ENCODE assay signal across 8 cellular contexts in the genomic region with DNA sequence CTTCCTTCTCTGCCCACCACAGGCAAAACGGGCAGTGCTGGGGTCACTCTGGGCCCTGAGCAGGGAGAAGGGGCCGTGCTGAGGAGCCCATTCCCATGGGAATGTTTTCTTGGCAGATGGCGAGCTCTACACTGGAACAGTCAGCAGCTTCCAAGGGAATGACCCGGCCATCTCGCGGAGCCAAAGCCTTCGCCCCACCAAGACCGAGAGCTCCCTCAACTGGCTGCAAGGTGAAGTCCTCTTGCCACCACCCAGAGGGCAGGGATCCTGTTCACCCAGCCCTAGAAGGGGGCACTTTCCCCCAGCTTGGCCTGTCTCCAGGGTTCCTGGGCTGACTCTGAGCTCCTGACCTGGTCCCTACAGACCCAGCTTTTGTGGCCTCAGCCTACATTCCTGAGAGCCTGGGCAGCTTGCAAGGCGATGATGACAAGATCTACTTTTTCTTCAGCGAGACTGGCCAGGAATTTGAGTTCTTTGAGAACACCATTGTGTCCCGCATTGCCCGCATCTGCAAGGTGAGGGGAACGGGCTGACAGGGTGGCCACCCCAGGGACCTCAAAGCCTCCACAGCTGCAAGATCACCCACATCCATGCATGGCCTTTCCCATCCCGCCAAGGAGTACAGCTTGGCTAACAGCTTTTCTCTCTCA. TPM values are rescaled to one million over a fixed set of nuclear protein-coding genes. Genes with fewer than 3 reads are reported as not detected.
DNase-seq lines count a peak whose midpoint lies in the region; ATAC-seq, FAIRE-seq and TF ChIP-seq lines count a peak whose summit lies in the region.

No MANE protein-coding gene starts in this region.

- H3K9me3 Mint-ChIP-seq in CD14-positive monocyte (no peaks in the 10 kb centered on the region), astrocyte (ENCODE audit: unreplicated experiment) (no peaks in the 10 kb centered on the region)

- H3K9me3 ChIP-seq in astrocyte (ENCODE audit: insufficient read depth, low read depth, low read length) (no peaks in the 10 kb centered on the region), right atrium auricular region (no peaks in the 10 kb centered on the region)

- H3K4me1 Mint-ChIP-seq in CD14-positive monocyte, result peaks cover 3% of the 10 kb centered on the region
- no peaks in the 10 kb centered on the region for H3K4me1 Mint-ChIP-seq in astrocyte (ENCODE audit: low read depth, unreplicated experiment)

- H3K4me1 ChIP-seq in astrocyte (ENCODE audit: insufficient read depth, low read length) (no peaks in the 10 kb centered on the region), right atrium auricular region (peaks cover 0 to 12% of the 10 kb centered on the region in 2 donors)

- no peaks in the 10 kb centered on the region for H4K20me1 ChIP-seq in astrocyte (ENCODE audit: insufficient read depth, low read length)

- no peak overlapping the region for H3K4me3 Mint-ChIP-seq in CD14-positive monocyte
- H3K4me3 Mint-ChIP-seq in astrocyte (ENCODE audit: unreplicated experiment), result no peak overlapping the region

- no peak overlapping the region for H3K4me2 ChIP-seq in astrocyte (ENCODE audit: low read length)

- H3K36me3 Mint-ChIP-seq in CD14-positive monocyte (peaks cover 71 to 93% of the 10 kb centered on the region in 2 donors), astrocyte (ENCODE audit: low read depth, unreplicated experiment) (no peaks in the 10 kb centered on the region)

- intact Hi-C loops in CD14-positive monocyte (cut with micrococcal nuclease), result no loop called here

- H3K36me3 ChIP-seq in astrocyte (ENCODE audit: insufficient read depth, low read length) (peaks cover 3% of the 10 kb centered on the region), right atrium auricular region (peaks cover 55% of the 10 kb centered on the region)

- H3K27me3 Mint-ChIP-seq in CD14-positive monocyte (ENCODE audit: low read depth in 3 of 3) (peaks cover 0 to 2% (median 0%) of the 10 kb centered on the region in 3 donors), astrocyte (ENCODE audit: low read depth, unreplicated experiment) (peaks cover 3% of the 10 kb centered on the region)

- peak; percentile 83 for FAIRE-seq in astrocyte (lab: Jason Lieb, UNC)

- H2AFZ ChIP-seq in astrocyte (ENCODE audit: low read depth, low read length), result peak overlapping the region; percentile 9

- TF ChIP-seq CTCF in CD14-positive monocyte (IDR thresholded peaks at IDR 0.05) (peak; percentile 56), astrocyte (IDR thresholded peaks at IDR 0.05; ENCODE audit: insufficient read depth, low read depth, low read length) (peak; percentile 57), right atrium auricular region (IDR thresholded peaks at IDR 0.05) (peak; percentile 66 to 88), retinal pigment epithelial cell (conservative IDR thresholded peaks at IDR 0.05; ENCODE audit: low read depth, low read length) (peak; percentile 93)

- H3K4me3 ChIP-seq in astrocyte (ENCODE audit: insufficient read depth, low read depth, low read length) (no peak overlapping the region), right atrium auricular region (no peak overlapping the region), retinal pigment epithelial cell (ENCODE audit: low read length) (no peak overlapping the region)

- H3K9ac ChIP-seq in astrocyte (ENCODE audit: low read length), result no peak overlapping the region

- no peak for DNase-seq in CD14-positive monocyte (ENCODE audit: low spot score)
- DNase-seq in GM19240 (ENCODE audit: insufficient read length, low spot score), result peak; percentile 43
- DNase-seq in NCI-H69 (lab: John Stamatoyannopoulos, UW), result peak; percentile 81
- peak; percentile 61 for DNase-seq in astrocyte (ENCODE audit: low read depth)
- peak; percentile 82 for DNase-seq in right atrium auricular region (ENCODE audit: low spot score)
- no peak for DNase-seq in retinal pigment epithelial cell (ENCODE audit: low read depth)
- no peak for DNase-seq in activated gamma-delta T cell (lab: John Stamatoyannopoulos, UW)

- H3K27ac ChIP-seq in astrocyte (ENCODE audit: low read depth, low read length) (no peak overlapping the region), right atrium auricular region (peak overlapping the region; percentile 48 to 62)

- H3K27me3 ChIP-seq in astrocyte (ENCODE audit: insufficient read depth, low read length) (no peaks in the 10 kb centered on the region), right atrium auricular region (no peaks in the 10 kb centered on the region)

- H3K79me2 ChIP-seq in astrocyte (ENCODE audit: insufficient read depth, low read length), result no peaks in the 10 kb centered on the region

- peak overlapping the region in 1 of 7 donors; percentile 35 for H3K27ac Mint-ChIP-seq in CD14-positive monocyte
- H3K27ac Mint-ChIP-seq in astrocyte (ENCODE audit: unreplicated experiment), result no peak overlapping the region

- no peak for ATAC-seq in GM21737 (IDR thresholded peaks at IDR 0.05; ENCODE audit: unreplicated experiment)

RNA-seq across cellular contexts. Expression of gene CIB1, which starts 12.4 kb away (rescaled TPM):
- 100 to 1,000 TPM; 169 to 197 TPM for polyA plus RNA-seq in CD14-positive monocyte
- 49.6 and 50.7 TPM in 2 replicates for total RNA-seq in astrocyte
- 10 to 100 TPM; 24.9 to 31.1 TPM for total RNA-seq in right atrium auricular region

RNA-seq across cellular contexts. Expression of gene GDPGP1, which starts 12.6 kb away (rescaled TPM):
- polyA plus RNA-seq in CD14-positive monocyte, result under 1 TPM; 0.53 to 0.91 TPM
- total RNA-seq in astrocyte (4.1 and 6.0 TPM in 2 replicates), right atrium auricular region (10 to 100 TPM in 1 of 2 donors, 1 to 10 TPM in 1; 8.6 to 16.1 TPM)

RNA-seq across cellular contexts. Expression of gene SEMA4B, which starts 20.2 kb away (rescaled TPM):
- polyA plus RNA-seq in CD14-positive monocyte, result 10 to 100 TPM; 13.2 to 22.0 TPM
- total RNA-seq in astrocyte (7.0 and 9.9 TPM in 2 replicates), right atrium auricular region (10 to 100 TPM; 22.1 to 31.6 TPM)

RNA-seq across cellular contexts. Expression of gene TTLL13, which starts 28.0 kb away (rescaled TPM):
- under 1 TPM in 1 of 2 donors, not detected in 1; 0.08 TPM for polyA plus RNA-seq in CD14-positive monocyte
- total RNA-seq in astrocyte, result 0.14 TPM in 1 of 2 replicates, not detected in the other
- total RNA-seq in right atrium auricular region, result not detected

RNA-seq across cellular contexts. Expression of gene NGRN, which starts 44.1 kb away (rescaled TPM):
- polyA plus RNA-seq in CD14-positive monocyte, result 10 to 100 TPM; 18.9 to 20.3 TPM
- total RNA-seq in astrocyte, result 98.5 and 98.6 TPM in 2 replicates
- 100 to 1,000 TPM; 107 to 110 TPM for total RNA-seq in right atrium auricular region

Comparison
In these comparisons a context has a peak if more than half of its experiments do, and no peak if none do; other contexts are left out.
1. DNase-seq: peak in GM19240 (single experiment), NCI-H69 (single experiment), astrocyte (single experiment) and right atrium auricular region (single experiment); none in CD14-positive monocyte (single experiment), retinal pigment epithelial cell (single experiment) and activated gamma-delta T cell (single experiment).
2. Peak in every context shown above with its lines, with median percentiles within 50 percentile points of each other: CTCF ChIP-seq.